ENCODE assay signal across 8 cellular contexts in genomic region chr1:65235867-65236805, GRCh38.
DNase-seq lines count a peak whose midpoint lies in the region; ATAC-seq, FAIRE-seq and TF ChIP-seq lines count a peak whose summit lies in the region.

No MANE protein-coding gene starts in this region.

- peak; percentile 74 for FAIRE-seq in K562 (lab: Jason Lieb, UNC)

- H3K36me3 ChIP-seq in K562 (ENCODE audit: control insufficient read depth, insufficient read depth, low read length) = no peaks in the 10 kb centered on the region
- H3K36me3 ChIP-seq in lower lobe of right lung = no peaks in the 10 kb centered on the region

- CTCF ChIA-PET in K562 (lab: Yijun Ruan, JAX; ENCODE audit: low intra/inter-chr PET ratio) = interaction anchor here (0.6 to 2.5 kb wide), 3 partner anchors 61 to 452 kb away, joined by 3 to 21 read pairs (median 5); no protein-coding TSS in a partner anchor

- BruUV-seq in K562 (replicated peaks; lab: Mats Ljungman, UMichigan) = no TSS peak

- peak; percentile 60 for DNase-seq in A172 (ENCODE audit: low spot score)
- DNase-seq in GM12864 (ENCODE audit: low read depth) = no peak
- peak; percentile 57 for DNase-seq in NCI-H2107 (lab: John Stamatoyannopoulos, UW)
- DNase-seq in K562 (ENCODE audit: extremely low read depth in 1 of 4, low spot score in 3 of 4) = peak in 3 of 4 experiments; percentile 24 to 81 (median 43)
- DNase-seq in lower lobe of right lung = no peak
- DNase-seq in middle frontal gyrus (ENCODE audit: extremely low spot score, low spot score) = no peak

- TF ChIP-seq POLR2A in K562 (conservative IDR thresholded peaks at IDR 0.05) = no peak

- TF ChIP-seq RAD21 in K562 (CRISPR knock-in tag; conservative IDR thresholded peaks at IDR 0.05 in 1 of 2, IDR thresholded peaks at IDR 0.05 in 1 of 2) = peak; percentile 74 to 91

- ATAC-seq in K562 = peak; percentile 5; the same call in 2 of the 3 replicates
- ATAC-seq in lower lobe of right lung = peak in 1 of 2 donors; percentile 35
- ATAC-seq in HG03457 (IDR thresholded peaks at IDR 0.05; ENCODE audit: unreplicated experiment) = no peak
- ATAC-seq in HG03025 (IDR thresholded peaks at IDR 0.05; ENCODE audit: low FRiP score, unreplicated experiment) = no peak

- H3K4me2 ChIP-seq in K562 (ENCODE audit: insufficient read depth, low read length) = no peak overlapping the region

- no peaks in the 10 kb centered on the region for H3K9me1 ChIP-seq in K562 (ENCODE audit: control insufficient read depth, insufficient read depth, low read length)

- no peaks in the 10 kb centered on the region for H3K9me3 ChIP-seq in K562 (replicated peaks; ENCODE audit: control insufficient read depth, insufficient read depth, low read depth, low read length)
- H3K9me3 ChIP-seq in lower lobe of right lung = no peaks in the 10 kb centered on the region

- H2AFZ ChIP-seq in K562 (ENCODE audit: low read depth, low read length) = peak overlapping the region; percentile 50; the same call in 1 of the 2 replicates

- POLR2A ChIA-PET in K562 (lab: Yijun Ruan, JAX) = interaction anchor here (0.6 to 1.5 kb wide), 6 partner anchors 18 to 245 kb away, joined by 3 to 5 read pairs (median 3); partner anchors contain the start of gene DNAJC6

- H4K20me1 ChIP-seq in K562 (replicated peaks; ENCODE audit: control insufficient read depth, insufficient read depth, low read length) = no peaks in the 10 kb centered on the region

- in situ Hi-C loops in K562 (cut with MboI) = loop anchor here (5.0 kb wide), 1 partner anchor 181 kb away; no protein-coding TSS in a partner anchor

- no peak overlapping the region for H3K9ac ChIP-seq in K562 (ENCODE audit: insufficient read depth in 1 of 2, low read depth in 2 of 2, low read length in 2 of 2)

- H3K4me1 ChIP-seq in K562 (replicated peaks in 1 of 2; ENCODE audit: control insufficient read depth in 2 of 2, insufficient read depth in 2 of 2, low read length in 2 of 2) (peaks cover 29 to 42% of the 10 kb centered on the region in 2 experiments; a peak in 4 of 5 replicates), lower lobe of right lung (no peaks in the 10 kb centered on the region)

- peaks cover 3% of the 10 kb centered on the region; the same call in 1 of the 3 replicates for H3K79me2 ChIP-seq in K562 (ENCODE audit: control insufficient read depth, insufficient read depth, low read length)

- 17% methylated on average over 3 of the region's 3 CpGs for WGBS in K562 (ENCODE audit: insufficient coverage, low coverage, missing lambda C conversion rate)

- TF ChIP-seq EP300 in K562 (IDR thresholded peaks at IDR 0.05; ENCODE audit: low read length) = no peak

- H3K27me3 ChIP-seq in K562 (ENCODE audit: control insufficient read depth in 2 of 2, insufficient read depth in 2 of 2, low read length in 2 of 2) = no peaks in the 10 kb centered on the region
- no peaks in the 10 kb centered on the region for H3K27me3 ChIP-seq in lower lobe of right lung (ENCODE audit: low read depth)

- H3K27ac ChIP-seq in K562 (ENCODE audit: extremely low read depth, low read depth, low read length) (no peak overlapping the region), lower lobe of right lung (no peak overlapping the region)

- intact Hi-C loops in K562 (cut with micrococcal nuclease) (loop anchor here (2.0 to 10.0 kb wide), 5 partner anchors 71 to 719 kb away; partner anchors contain the start of gene DNAJC6), lower lobe of right lung (cut with DNase I) (loop anchor here (10.0 kb wide), 1 partner anchor 449 kb away; no protein-coding TSS in a partner anchor)

- H3K4me3 ChIP-seq in GM12864 (ENCODE audit: low read depth, low read length) (no peak overlapping the region), K562 (no peak overlapping the region), lower lobe of right lung (no peak overlapping the region)

- TF ChIP-seq CTCF in GM12864 (IDR thresholded peaks at IDR 0.05; ENCODE audit: low read depth, low read length, missing control alignments) (peak; percentile 47), K562 (IDR thresholded peaks at IDR 0.05 in 2 of 3, conservative IDR thresholded peaks at IDR 0.05 in 1 of 3; ENCODE audit: insufficient read depth in 2 of 3, low read depth in 1 of 3, low read length in 3 of 3) (peak; percentile 42 to 81 (median 70); a peak in 5 of 6 replicates), lower lobe of right lung (IDR thresholded peaks at IDR 0.05) (peak; percentile 56)

TF ChIP-seq in K562, 482 proteins besides CTCF, POLR2A, EP300 and RAD21 (continues in another document):
- TF ChIP-seq CXXC5 (CRISPR knock-in tag; IDR thresholded peaks at IDR 0.05) = peak; percentile 33; the same call in 1 of the 2 replicates
- TF ChIP-seq BRD9 (IDR thresholded peaks at IDR 0.05; ENCODE audit: low read depth, partially characterized antibody) = peak; percentile 96
- TF ChIP-seq PBX2 (CRISPR knock-in tag; IDR thresholded peaks at IDR 0.05; ENCODE audit: low read depth) = no peak
- peak; percentile 85 for TF ChIP-seq PBX2 (tag; conservative IDR thresholded peaks at IDR 0.05; ENCODE audit: low read depth)
- 0 out of 2 replicates have a peak, but pooled peaks have one; percentile 37 for TF ChIP-seq ARID3A (IDR thresholded peaks at IDR 0.05; ENCODE audit: borderline replicate concordance, low read depth, low read length)
- no peak for TF ChIP-seq ZNF561 (CRISPR knock-in tag; conservative IDR thresholded peaks at IDR 0.05)
- peak; percentile 33; the same call in 1 of the 2 replicates for TF ChIP-seq VEZF1 (CRISPR knock-in tag; IDR thresholded peaks at IDR 0.05)
- no peak for TF ChIP-seq TCF7L2 (IDR thresholded peaks at IDR 0.05; ENCODE audit: low read depth, low read length)
- no peak for TF ChIP-seq RBM22 (IDR thresholded peaks at IDR 0.05; ENCODE audit: low read depth, low read length, poor library complexity, severe bottlenecking)
- no peak for TF ChIP-seq CBFA2T2 (conservative IDR thresholded peaks at IDR 0.05)
- TF ChIP-seq ZBED1 (IDR thresholded peaks at IDR 0.05) = no peak
- no peak for TF ChIP-seq ZFP36 (IDR thresholded peaks at IDR 0.05; ENCODE audit: low read depth, low read length, partially characterized antibody)
- no peak for TF ChIP-seq SRSF3 (IDR thresholded peaks at IDR 0.05; ENCODE audit: insufficient read depth, low read length)
- no peak for TF ChIP-seq FOS (IDR thresholded peaks at IDR 0.05; ENCODE audit: extremely low read depth, insufficient read length)
- TF ChIP-seq TEAD4 (IDR thresholded peaks at IDR 0.05; ENCODE audit: low read length) = peak; percentile 8; the same call in 1 of the 2 replicates
- no peak for TF ChIP-seq TEAD4 (CRISPR knock-in tag; IDR thresholded peaks at IDR 0.05; ENCODE audit: borderline replicate concordance)
- 0 out of 2 replicates have a peak, but pooled peaks have one; percentile 13 for TF ChIP-seq CBFA2T3 (IDR thresholded peaks at IDR 0.05)

Comparison
In these comparisons a context has a peak if more than half of its experiments do, and no peak if none do; other contexts are left out.
1. DNase-seq: peak in A172 (single experiment), NCI-H2107 (single experiment) and K562 (3 of 4); none in GM12864 (single experiment), lower lobe of right lung (single experiment) and middle frontal gyrus (single experiment).
2. Peak in every context shown above with its lines, with median percentiles within 50 percentile points of each other: CTCF ChIP-seq.